Comparison of ENCODE assay signal across 31 cellular contexts in the genomic region with DNA sequence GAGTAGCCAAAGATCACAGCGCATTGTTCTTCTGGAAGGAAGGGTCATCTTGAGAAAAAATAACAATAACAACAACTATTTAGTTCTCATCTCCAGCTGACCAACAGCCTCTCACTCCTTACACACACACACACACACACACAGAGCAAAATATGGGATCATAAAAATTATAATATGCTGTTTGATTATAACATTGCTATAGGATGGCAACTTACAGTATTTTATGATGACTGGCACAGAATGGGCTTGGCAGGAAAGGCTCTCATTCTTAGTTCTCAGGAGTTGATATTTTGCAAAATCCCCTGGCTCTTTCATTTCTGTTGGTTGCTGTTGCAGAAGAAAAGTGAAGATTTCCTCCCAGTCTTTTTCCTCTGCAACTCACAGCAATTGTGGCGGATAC.
"Had no signal": no experiment of that assay in that cellular context is flagged by ENCODE, and none has a peak within 500 bp of the region (broad histone marks: within the 10 kb centered on the region; RNA-seq: fewer than 3 reads in every experiment).

No MANE protein-coding gene starts in this region.

- H3K36me3 ChIP-seq: ascending aorta, cardiac muscle cell, esophagus squamous epithelium, pancreas, sigmoid colon had no signal

- H3K27ac Mint-ChIP-seq: activated CD4-positive, alpha-beta memory T cell treated with anti-CD3 and anti-CD28 coated beads for 36 hours; activated naive CD4-positive, alpha-beta T cell treated with anti-CD3 and anti-CD28 coated beads, Interleukin-2, amount 10 ng/mL, durations not matched to agents 7 days and 5 days; activated naive CD8-positive, alpha-beta T cell treated with anti-CD3 and anti-CD28 coated beads, Interleukin-2, amount 10 ng/mL, durations not matched to agents 7 days and 5 days; mesothelial cell of epicardium; naive thymus-derived CD4-positive, alpha-beta T cell; stimulated activated memory B cell treated with anti-CD40 and anti-IgM and Interleukin-4, amounts not matched to agents 10 μg/mL and 1 μg/mL and 100 μg/mL, for 72 hours; stimulated activated naive CD8-positive, alpha-beta T cell treated with anti-CD3 and anti-CD28 coated beads, Interleukin-15, amount 100 ng/mL, for 72 hours; T-helper 2 cell treated with Interferon-gamma antibody and Interleukin-4, amounts not matched to agents 5 μg/mL and 100 μg/mL, for 36 hours had no signal

- H3K36me3 Mint-ChIP-seq: activated CD4-positive, alpha-beta memory T cell treated with anti-CD3 and anti-CD28 coated beads for 36 hours; activated naive CD4-positive, alpha-beta T cell treated with anti-CD3 and anti-CD28 coated beads, Interleukin-2, amount 10 ng/mL, durations not matched to agents 7 days and 5 days; brain; mesothelial cell of epicardium; stimulated activated memory B cell treated with anti-CD40 and anti-IgM and Interleukin-4, amounts not matched to agents 10 μg/mL and 1 μg/mL and 100 μg/mL, for 72 hours had no signal

- H3K27me3 Mint-ChIP-seq: activated CD4-positive, alpha-beta memory T cell treated with anti-CD3 and anti-CD28 coated beads for 36 hours; activated naive CD8-positive, alpha-beta T cell treated with anti-CD3 and anti-CD28 coated beads, Interleukin-2, amount 10 ng/mL, durations not matched to agents 7 days and 5 days; brain; stimulated activated memory B cell treated with anti-CD40 and anti-IgM and Interleukin-4, amounts not matched to agents 10 μg/mL and 1 μg/mL and 100 μg/mL, for 72 hours; stimulated activated naive CD8-positive, alpha-beta T cell treated with anti-CD3 and anti-CD28 coated beads, Interleukin-15, amount 100 ng/mL, for 72 hours had no signal

- H3K27ac ChIP-seq: ascending aorta, cardiac muscle cell, coronary artery, dorsolateral prefrontal cortex, epithelial cell of prostate, esophagus squamous epithelium, pancreas, psoas muscle, sigmoid colon had no signal

- H3K9me3 ChIP-seq: ascending aorta, esophagus squamous epithelium, pancreas, psoas muscle, sigmoid colon had no signal

- H3K9me3 Mint-ChIP-seq: activated CD4-positive, alpha-beta memory T cell treated with anti-CD3 and anti-CD28 coated beads for 36 hours; activated naive CD4-positive, alpha-beta T cell treated with anti-CD3 and anti-CD28 coated beads, Interleukin-2, amount 10 ng/mL, durations not matched to agents 7 days and 5 days; activated naive CD8-positive, alpha-beta T cell treated with anti-CD3 and anti-CD28 coated beads, Interleukin-2, amount 10 ng/mL, durations not matched to agents 7 days and 5 days; brain; mesothelial cell of epicardium; naive thymus-derived CD4-positive, alpha-beta T cell; stimulated activated memory B cell treated with anti-CD40 and anti-IgM and Interleukin-4, amounts not matched to agents 10 μg/mL and 1 μg/mL and 100 μg/mL, for 72 hours; stimulated activated naive CD8-positive, alpha-beta T cell treated with anti-CD3 and anti-CD28 coated beads, Interleukin-15, amount 100 ng/mL, for 72 hours had no signal

- H3K4me3 Mint-ChIP-seq: activated CD4-positive, alpha-beta memory T cell treated with anti-CD3 and anti-CD28 coated beads for 36 hours; activated naive CD4-positive, alpha-beta T cell treated with anti-CD3 and anti-CD28 coated beads, Interleukin-2, amount 10 ng/mL, durations not matched to agents 7 days and 5 days; activated naive CD8-positive, alpha-beta T cell treated with anti-CD3 and anti-CD28 coated beads, Interleukin-2, amount 10 ng/mL, durations not matched to agents 7 days and 5 days; mesothelial cell of epicardium; naive thymus-derived CD4-positive, alpha-beta T cell; stimulated activated memory B cell treated with anti-CD40 and anti-IgM and Interleukin-4, amounts not matched to agents 10 μg/mL and 1 μg/mL and 100 μg/mL, for 72 hours; stimulated activated naive CD8-positive, alpha-beta T cell treated with anti-CD3 and anti-CD28 coated beads, Interleukin-15, amount 100 ng/mL, for 72 hours; T-helper 2 cell treated with Interferon-gamma antibody and Interleukin-4, amounts not matched to agents 5 μg/mL and 100 μg/mL, for 36 hours had no signal

- DNase-seq: activated CD4-positive, alpha-beta memory T cell treated with anti-CD3 and anti-CD28 coated beads for 36 hours; activated CD4-positive, alpha-beta T cell treated with anti-CD3 and anti-CD28 coated beads for 48 hours; activated CD8-positive, alpha-beta memory T cell treated with anti-CD3 and anti-CD28 coated beads, Interleukin-2, amount 50 U/mL, for 4 hours; activated gamma-delta T cell; activated naive CD4-positive, alpha-beta T cell treated with anti-CD3 and anti-CD28 coated beads, Interleukin-2, amount 10 ng/mL, durations not matched to agents 7 days and 5 days; activated naive CD8-positive, alpha-beta T cell treated with anti-CD3 and anti-CD28 coated beads, Interleukin-2, amount 10 ng/mL, durations not matched to agents 7 days and 5 days; activated T-cell treated with anti-CD3 and anti-CD28 coated beads, Interleukin-2, amount 50 U/mL, for 1 hour; cerebellar nuclear complex; dorsolateral prefrontal cortex; esophagus squamous epithelium; foreskin melanocyte; islet precursor cell; left ventricle myocardium superior; naive thymus-derived CD4-positive, alpha-beta T cell; pancreas; psoas muscle; sigmoid colon; small intestine; stimulated activated CD4-positive, alpha-beta T cell treated with anti-CD3 and anti-CD28 coated beads, Interleukin-4, amount 100 ng/mL, for 4 hours; stimulated activated CD8-positive, alpha-beta memory T cell treated with anti-CD3 and anti-CD28 coated beads, Interleukin-4, amount 100 ng/mL, for 48 hours; stimulated activated naive CD8-positive, alpha-beta T cell treated with anti-CD3 and anti-CD28 coated beads, Interleukin-15, amount 100 ng/mL, for 72 hours; substantia nigra; T-helper 1 cell had no signal

- H3K4me1 ChIP-seq: ascending aorta, esophagus squamous epithelium, pancreas, psoas muscle, sigmoid colon had no signal

- H3K4me3 ChIP-seq: ascending aorta, cardiac muscle cell, coronary artery, dorsolateral prefrontal cortex, esophagus squamous epithelium, pancreas, psoas muscle, sigmoid colon had no signal

- H3K27me3 ChIP-seq: ascending aorta, cardiac muscle cell, esophagus squamous epithelium, sigmoid colon had no signal
